1 cellular context compared by ENCODE assay signal in genomic region chr7:18425227-18425626, GRCh38.
TF ChIP-seq lines count a peak whose summit lies in the region.

No MANE protein-coding gene starts in this region.

TF ChIP-seq in IMR-90, 13 proteins besides CTCF, POLR2A, EP300 and RAD21 (continued from another document):
- TF ChIP-seq USF2 (IDR thresholded peaks at IDR 0.05; ENCODE audit: low read depth, low read length) (no peak), MAZ (IDR thresholded peaks at IDR 0.05; ENCODE audit: borderline replicate concordance, low read depth, low read length) (no peak), ELK1 (IDR thresholded peaks at IDR 0.05; ENCODE audit: borderline replicate concordance, low read depth, low read length) (no peak), CHD1 (IDR thresholded peaks at IDR 0.05; ENCODE audit: low read depth, low read length) (no peak), RCOR1 (IDR thresholded peaks at IDR 0.05; ENCODE audit: insufficient replicate concordance, low read length) (no peak), FOS (IDR thresholded peaks at IDR 0.05; ENCODE audit: low read depth, low read length) (no peak), NFE2L2 (IDR thresholded peaks at IDR 0.05; ENCODE audit: low read depth, low read length) (no peak), BHLHE40 (IDR thresholded peaks at IDR 0.05; ENCODE audit: low read depth, low read length) (no peak), MAFK (IDR thresholded peaks at IDR 0.05; ENCODE audit: low read depth, low read length) (no peak), MXI1 (IDR thresholded peaks at IDR 0.05; ENCODE audit: borderline replicate concordance, low read depth, low read length) (no peak)
